ENCODE assay signal across 8 cellular contexts in the genomic region with DNA sequence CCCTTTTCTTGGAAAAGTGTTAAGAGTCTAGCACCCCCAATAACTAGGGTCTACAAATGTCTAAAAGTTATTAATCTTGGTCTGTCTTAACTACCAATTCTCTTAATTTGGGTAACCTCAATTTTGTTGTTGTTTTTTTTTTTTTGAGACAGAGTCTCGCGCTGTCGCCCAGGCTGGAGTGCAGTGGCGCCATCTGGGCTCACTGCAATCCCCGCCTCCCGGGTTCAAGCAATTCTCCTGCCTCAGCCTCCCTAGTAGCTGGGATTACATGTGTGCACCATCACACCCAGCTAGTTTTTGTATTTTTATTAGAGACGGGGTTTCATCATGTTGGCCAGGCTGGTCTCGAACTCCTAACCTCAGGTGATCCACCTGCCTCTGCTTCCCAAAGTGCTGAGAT. TPM values are rescaled to one million over a fixed set of nuclear protein-coding genes. Genes with fewer than 3 reads are reported as not detected.
DNase-seq lines count a peak whose midpoint lies in the region; ATAC-seq and TF ChIP-seq lines count a peak whose summit lies in the region.
"Not testable (repeated sequence)": the region's sequence is repeated elsewhere in the genome, so short reads cannot be mapped to it uniquely, and the experiment has no call there.

No MANE protein-coding gene starts in this region.

- peaks cover 11% of the 10 kb centered on the region for H3K79me2 ChIP-seq in mammary epithelial cell (ENCODE audit: insufficient read depth, low read length)

- CTCF ChIA-PET in CD8-positive, alpha-beta T cell (lab: Charles Lee): interaction anchor here (0.6 to 5.3 kb wide), 6 partner anchors 11 to 1452 kb away, joined by 3 to 77 read pairs (median 4); a partner anchor contains a TSS
- CTCF ChIA-PET in Panc1 (lab: Charles Lee); mammary epithelial cell (lab: Charles Lee; ENCODE audit: low non-redundant PET): not testable (repeated sequence)
- CTCF ChIA-PET in activated CD4-positive, alpha-beta T cell treated with anti-CD3 and anti-CD28 coated beads, Interleukin-2, amount 10 ng/mL, durations not matched to agents 7 days and 5 days (lab: Charles Lee): interaction anchor here (1.4 to 3.4 kb wide), 3 partner anchors 10 to 301 kb away, joined by 3 to 52 read pairs (median 13); a partner anchor contains a TSS
- CTCF ChIA-PET in naive thymus-derived CD4-positive, alpha-beta T cell (lab: Charles Lee): interaction anchor here (0.6 to 5.3 kb wide), 3 partner anchors 9 to 301 kb away, joined by 3 to 37 read pairs (median 4); a partner anchor contains a TSS

- H3K36me3 Mint-ChIP-seq in CD8-positive, alpha-beta T cell; IgD-negative memory B cell; activated CD4-positive, alpha-beta T cell treated with anti-CD3 and anti-CD28 coated beads, Interleukin-2, amount 10 ng/mL, durations not matched to agents 7 days and 5 days (ENCODE audit: low read depth); activated T-helper 2 cell treated with anti-CD3 and anti-CD28 coated beads, Interferon-gamma antibody, Interleukin-2, Interleukin-4, amounts not matched to agents 10 μg/mL and 5 μg/mL and 100 μg/mL, durations not matched to agents 14 hours and 24 hours and 36 hours (ENCODE audit: low read depth); naive thymus-derived CD4-positive, alpha-beta T cell: not testable (repeated sequence)

- intact Hi-C loops in CD8-positive, alpha-beta T cell (cut with DNase I, micrococcal nuclease): loop anchor here in 1 of 2 experiments (2.0 to 10.0 kb wide), 3 partner anchors 66 to 860 kb away; a partner anchor contains a TSS
- intact Hi-C loops in Panc1 (cut with micrococcal nuclease; ENCODE audit: unreplicated experiment) (loop anchor here (5.0 to 10.0 kb wide), 3 partner anchors 280 to 428 kb away; a partner anchor contains a TSS), mammary epithelial cell (cut with micrococcal nuclease) (loop anchor here (5.0 kb wide), 1 partner anchor 430 kb away; no protein-coding TSS in a partner anchor)
- intact Hi-C loops in activated T-helper 2 cell treated with anti-CD3 and anti-CD28 coated beads, Interferon-gamma antibody, Interleukin-2, Interleukin-4, amounts not matched to agents 10 μg/mL and 5 μg/mL and 100 μg/mL, durations not matched to agents 14 hours and 24 hours and 36 hours (cut with micrococcal nuclease): loop anchor here (5.0 to 10.0 kb wide), 2 partner anchors 110 to 218 kb away; a partner anchor contains a TSS
- intact Hi-C loops in naive thymus-derived CD4-positive, alpha-beta T cell (cut with micrococcal nuclease): loop anchor here (2.0 to 10.0 kb wide), 5 partner anchors 218 to 1595 kb away; a partner anchor contains a TSS

- not testable (repeated sequence) for H3K27me3 ChIP-seq in CD8-positive, alpha-beta T cell (ENCODE audit: insufficient read depth, low read length); Panc1 (ENCODE audit: control insufficient read depth, insufficient read depth, low read length); mammary epithelial cell (ENCODE audit: insufficient read depth, low read length); naive thymus-derived CD4-positive, alpha-beta T cell (ENCODE audit: control insufficient read depth in 2 of 2, insufficient read depth in 2 of 2, low read length in 2 of 2)

- not testable (repeated sequence) for BruUV-seq in Panc1 (replicated peaks; lab: Mats Ljungman, UMichigan); mammary epithelial cell (replicated peaks; lab: Mats Ljungman, UMichigan)

- H3K4me3 ChIP-seq in CD8-positive, alpha-beta T cell (ENCODE audit: low read depth, low read length); Panc1 (ENCODE audit: low read depth in 2 of 2, low read length in 2 of 2); mammary epithelial cell (replicated peaks in 1 of 3; ENCODE audit: insufficient read depth in 1 of 3, low read depth in 2 of 3, low read length in 3 of 3); naive thymus-derived CD4-positive, alpha-beta T cell (ENCODE audit: low read length): not testable (repeated sequence)

- 90% methylated on average over 5 of the region's 8 CpGs for WGBS in mammary epithelial cell (ENCODE audit: low coverage, missing lambda C conversion rate)

- DNase-seq in CD8-positive, alpha-beta T cell; Panc1 (ENCODE audit: low read depth, low spot score); activated CD4-positive, alpha-beta T cell treated with anti-CD3 and anti-CD28 coated beads, Interleukin-2, amount 10 ng/mL, durations not matched to agents 7 days and 5 days; activated T-helper 2 cell treated with anti-CD3 and anti-CD28 coated beads, Interferon-gamma antibody, Interleukin-2, Interleukin-4, amounts not matched to agents 10 μg/mL and 5 μg/mL and 100 μg/mL, durations not matched to agents 14 hours and 24 hours and 36 hours (ENCODE audit: low spot score); mammary epithelial cell; naive thymus-derived CD4-positive, alpha-beta T cell; stimulated activated naive CD8-positive, alpha-beta T cell treated with anti-CD3 and anti-CD28 coated beads, Interleukin-15, amount 100 ng/mL, for 72 hours: not testable (repeated sequence)

- H3K4me2 ChIP-seq in mammary epithelial cell (ENCODE audit: insufficient read depth, low read depth, low read length): not testable (repeated sequence)

- not testable (repeated sequence) for H3K9me3 Mint-ChIP-seq in CD8-positive, alpha-beta T cell; IgD-negative memory B cell; activated CD4-positive, alpha-beta T cell treated with anti-CD3 and anti-CD28 coated beads, Interleukin-2, amount 10 ng/mL, durations not matched to agents 7 days and 5 days; activated T-helper 2 cell treated with anti-CD3 and anti-CD28 coated beads, Interferon-gamma antibody, Interleukin-2, Interleukin-4, amounts not matched to agents 10 μg/mL and 5 μg/mL and 100 μg/mL, durations not matched to agents 14 hours and 24 hours and 36 hours; naive thymus-derived CD4-positive, alpha-beta T cell; stimulated activated naive CD8-positive, alpha-beta T cell treated with anti-CD3 and anti-CD28 coated beads, Interleukin-15, amount 100 ng/mL, for 72 hours

- not testable (repeated sequence) for H3K9me3 ChIP-seq in CD8-positive, alpha-beta T cell (ENCODE audit: low read length); Panc1 (ENCODE audit: control insufficient read depth, insufficient read depth, low read depth, low read length); mammary epithelial cell (replicated peaks; ENCODE audit: insufficient read depth, low read length); naive thymus-derived CD4-positive, alpha-beta T cell (ENCODE audit: control insufficient read depth in 2 of 3, low read length in 3 of 3)

- not testable (repeated sequence) for H3K36me3 ChIP-seq in CD8-positive, alpha-beta T cell (ENCODE audit: insufficient read depth, low read length); Panc1 (ENCODE audit: control insufficient read depth, insufficient read depth, low read length); mammary epithelial cell (ENCODE audit: insufficient read depth, low read length); naive thymus-derived CD4-positive, alpha-beta T cell (ENCODE audit: control insufficient read depth in 2 of 3, insufficient read depth in 3 of 3, low read length in 3 of 3)

- dilution Hi-C loops in mammary epithelial cell (cut with HindIII; ENCODE audit: low sequenced_read_pairs): loop anchor here (25.0 kb wide), 1 partner anchor 300 kb away; a partner anchor contains a TSS

- H3K4me1 Mint-ChIP-seq in CD8-positive, alpha-beta T cell (ENCODE audit: low read depth): peaks cover 30% of the 10 kb centered on the region
- H3K4me1 Mint-ChIP-seq in IgD-negative memory B cell: peaks cover 18 to 23% (median 19%) of the 10 kb centered on the region in 3 donors
- peaks cover 35% of the 10 kb centered on the region for H3K4me1 Mint-ChIP-seq in activated CD4-positive, alpha-beta T cell treated with anti-CD3 and anti-CD28 coated beads, Interleukin-2, amount 10 ng/mL, durations not matched to agents 7 days and 5 days
- peaks cover 43% of the 10 kb centered on the region for H3K4me1 Mint-ChIP-seq in activated T-helper 2 cell treated with anti-CD3 and anti-CD28 coated beads, Interferon-gamma antibody, Interleukin-2, Interleukin-4, amounts not matched to agents 10 μg/mL and 5 μg/mL and 100 μg/mL, durations not matched to agents 14 hours and 24 hours and 36 hours (ENCODE audit: low read depth)
- H3K4me1 Mint-ChIP-seq in naive thymus-derived CD4-positive, alpha-beta T cell: peaks cover 5 to 51% (median 23%) of the 10 kb centered on the region in 7 donors
- H3K4me1 Mint-ChIP-seq in stimulated activated naive CD8-positive, alpha-beta T cell treated with anti-CD3 and anti-CD28 coated beads, Interleukin-15, amount 100 ng/mL, for 72 hours: peaks cover 34% of the 10 kb centered on the region

- not testable (repeated sequence) for H3K27ac ChIP-seq in CD8-positive, alpha-beta T cell (ENCODE audit: low read depth, low read length); Panc1 (ENCODE audit: low read length); mammary epithelial cell (ENCODE audit: insufficient read depth, low read depth, low read length); naive thymus-derived CD4-positive, alpha-beta T cell (ENCODE audit: low read depth, low read length)

- POLR2A ChIA-PET in CD8-positive, alpha-beta T cell (lab: Charles Lee): interaction anchor here (1.4 to 3.3 kb wide), 2 partner anchors 9 to 38 kb away, joined by 4 to 25 read pairs; a partner anchor contains a TSS
- POLR2A ChIA-PET in Panc1 (lab: Charles Lee); activated CD4-positive, alpha-beta T cell treated with anti-CD3 and anti-CD28 coated beads, Interleukin-2, amount 10 ng/mL, durations not matched to agents 7 days and 5 days (lab: Charles Lee): not testable (repeated sequence)
- POLR2A ChIA-PET in naive thymus-derived CD4-positive, alpha-beta T cell (lab: Charles Lee): interaction anchor here (0.8 to 2.7 kb wide), 2 partner anchors 38 to 214 kb away, joined by 3 to 31 read pairs; a partner anchor contains a TSS

- not testable (repeated sequence) for H4K20me1 ChIP-seq in mammary epithelial cell (ENCODE audit: insufficient read depth, low read length)

- H3K27ac Mint-ChIP-seq in CD8-positive, alpha-beta T cell: peak overlapping the region; percentile 97
- H3K27ac Mint-ChIP-seq in IgD-negative memory B cell; stimulated activated naive CD8-positive, alpha-beta T cell treated with anti-CD3 and anti-CD28 coated beads, Interleukin-15, amount 100 ng/mL, for 72 hours: not testable (repeated sequence)
- H3K27ac Mint-ChIP-seq in activated CD4-positive, alpha-beta T cell treated with anti-CD3 and anti-CD28 coated beads, Interleukin-2, amount 10 ng/mL, durations not matched to agents 7 days and 5 days: peak overlapping the region; percentile 99
- peak overlapping the region; percentile 98 for H3K27ac Mint-ChIP-seq in activated T-helper 2 cell treated with anti-CD3 and anti-CD28 coated beads, Interferon-gamma antibody, Interleukin-2, Interleukin-4, amounts not matched to agents 10 μg/mL and 5 μg/mL and 100 μg/mL, durations not matched to agents 14 hours and 24 hours and 36 hours
- H3K27ac Mint-ChIP-seq in naive thymus-derived CD4-positive, alpha-beta T cell: peak overlapping the region in 3 of 9 donors; percentile 95 to 99 (median 98)

- peak overlapping the region; percentile 80 for H3K4me3 Mint-ChIP-seq in CD8-positive, alpha-beta T cell
- peak overlapping the region; percentile 79 to 98 (median 90) for H3K4me3 Mint-ChIP-seq in IgD-negative memory B cell
- H3K4me3 Mint-ChIP-seq in activated CD4-positive, alpha-beta T cell treated with anti-CD3 and anti-CD28 coated beads, Interleukin-2, amount 10 ng/mL, durations not matched to agents 7 days and 5 days: peak overlapping the region; percentile 95
- H3K4me3 Mint-ChIP-seq in activated T-helper 2 cell treated with anti-CD3 and anti-CD28 coated beads, Interferon-gamma antibody, Interleukin-2, Interleukin-4, amounts not matched to agents 10 μg/mL and 5 μg/mL and 100 μg/mL, durations not matched to agents 14 hours and 24 hours and 36 hours (ENCODE audit: low read depth): peak overlapping the region; percentile 94
- H3K4me3 Mint-ChIP-seq in naive thymus-derived CD4-positive, alpha-beta T cell: peak overlapping the region in 8 of 10 donors; percentile 14 to 95 (median 89)
- H3K4me3 Mint-ChIP-seq in stimulated activated naive CD8-positive, alpha-beta T cell treated with anti-CD3 and anti-CD28 coated beads, Interleukin-15, amount 100 ng/mL, for 72 hours: peak overlapping the region; percentile 96 to 99

- not testable (repeated sequence) for H3K27me3 Mint-ChIP-seq in CD8-positive, alpha-beta T cell (ENCODE audit: low read depth); IgD-negative memory B cell; activated CD4-positive, alpha-beta T cell treated with anti-CD3 and anti-CD28 coated beads, Interleukin-2, amount 10 ng/mL, durations not matched to agents 7 days and 5 days; activated T-helper 2 cell treated with anti-CD3 and anti-CD28 coated beads, Interferon-gamma antibody, Interleukin-2, Interleukin-4, amounts not matched to agents 10 μg/mL and 5 μg/mL and 100 μg/mL, durations not matched to agents 14 hours and 24 hours and 36 hours (ENCODE audit: low read depth); naive thymus-derived CD4-positive, alpha-beta T cell; stimulated activated naive CD8-positive, alpha-beta T cell treated with anti-CD3 and anti-CD28 coated beads, Interleukin-15, amount 100 ng/mL, for 72 hours

- peak overlapping the region; percentile 93 for H2AFZ ChIP-seq in mammary epithelial cell (ENCODE audit: low read depth, low read length)

- TF ChIP-seq CTCF in CD8-positive, alpha-beta T cell (IDR thresholded peaks at IDR 0.05); mammary epithelial cell (conservative IDR thresholded peaks at IDR 0.05 in 1 of 2, IDR thresholded peaks at IDR 0.05 in 1 of 2; ENCODE audit: extremely low read depth in 1 of 2, insufficient read depth in 1 of 2, low read depth in 1 of 2, low read length in 2 of 2): not testable (repeated sequence)
- peak; percentile 17; the same call in 1 of the 2 replicates for TF ChIP-seq CTCF in Panc1 (IDR thresholded peaks at IDR 0.05)

- in situ Hi-C loops in Panc1 (cut with HindIII; ENCODE audit: low pct_unique_long_range_greater_than_20kb, low sequenced_read_pairs): not testable (repeated sequence)
- in situ Hi-C loops in mammary epithelial cell (cut with MboI; ENCODE audit: low sequenced_read_pairs in 2 of 2): loop anchor here in 1 of 2 donors (10.0 kb wide), 1 partner anchor 298 kb away; a partner anchor contains a TSS

- H3K4me1 ChIP-seq in CD8-positive, alpha-beta T cell (ENCODE audit: insufficient read depth, low read length); Panc1 (ENCODE audit: control insufficient read depth, insufficient read depth, low read length); naive thymus-derived CD4-positive, alpha-beta T cell (ENCODE audit: control insufficient read depth in 2 of 2, insufficient read depth in 2 of 2, low read length in 2 of 2): not testable (repeated sequence)
- peaks cover 11% of the 10 kb centered on the region for H3K4me1 ChIP-seq in mammary epithelial cell (ENCODE audit: insufficient read depth, low read length)

- H3K9ac ChIP-seq in mammary epithelial cell (ENCODE audit: insufficient read depth, low read length): not testable (repeated sequence)

- not testable (repeated sequence) for ATAC-seq in CD8-positive, alpha-beta T cell; Panc1; naive thymus-derived CD4-positive, alpha-beta T cell; stimulated activated naive CD8-positive, alpha-beta T cell treated with anti-CD3 and anti-CD28 coated beads, Interleukin-15, amount 100 ng/mL, for 72 hours

RNA-seq across cellular contexts. Expression of a gene that starts 38.5 kb away (rescaled TPM):
- 100 to 1,000 TPM; 116 to 127 TPM for total RNA-seq in CD8-positive, alpha-beta T cell
- 58.7 TPM for polyA plus RNA-seq in IgD-negative memory B cell
- total RNA-seq in Panc1 (2021; ENCODE audit: unreplicated experiment): 59.4 TPM
- 62.4 TPM for polyA plus RNA-seq in Panc1 (2012; ENCODE audit: insufficient read length)
- 10 to 100 TPM; 37.4 to 38.2 TPM for total RNA-seq in activated CD4-positive, alpha-beta T cell treated with anti-CD3 and anti-CD28 coated beads, Interleukin-2, amount 10 ng/mL, durations not matched to agents 7 days and 5 days
- 65.8 and 67.8 TPM in 2 replicates for total RNA-seq in activated T-helper 2 cell treated with anti-CD3 and anti-CD28 coated beads, Interferon-gamma antibody, Interleukin-2, Interleukin-4, amounts not matched to agents 10 μg/mL and 5 μg/mL and 100 μg/mL, durations not matched to agents 14 hours and 24 hours and 36 hours
- 10 to 100 TPM; 49.0 to 66.8 TPM for total RNA-seq in mammary epithelial cell
- 28.2 TPM for polyA plus RNA-seq in mammary epithelial cell
- polyA minus RNA-seq in mammary epithelial cell: 46.2 TPM
- 100 to 1,000 TPM in 1 of 5 experiments, 10 to 100 TPM in 4; 40.8 to 113 (median 59.4) TPM for total RNA-seq in naive thymus-derived CD4-positive, alpha-beta T cell
- 10 to 100 TPM; 57.8 to 65.9 TPM for polyA plus RNA-seq in naive thymus-derived CD4-positive, alpha-beta T cell

RNA-seq across cellular contexts. Expression of a gene that starts 38.7 kb away (rescaled TPM):
- total RNA-seq in CD8-positive, alpha-beta T cell: 1 to 10 TPM; 2.9 to 5.3 TPM
- polyA plus RNA-seq in IgD-negative memory B cell: 0.15 TPM
- total RNA-seq in Panc1 (2021; ENCODE audit: unreplicated experiment): 3.7 TPM
- 2.5 TPM for polyA plus RNA-seq in Panc1 (2012; ENCODE audit: insufficient read length)
- total RNA-seq in activated CD4-positive, alpha-beta T cell treated with anti-CD3 and anti-CD28 coated beads, Interleukin-2, amount 10 ng/mL, durations not matched to agents 7 days and 5 days: 1 to 10 TPM; 1.5 to 2.2 TPM
- 1.7 and 2.0 TPM in 2 replicates for total RNA-seq in activated T-helper 2 cell treated with anti-CD3 and anti-CD28 coated beads, Interferon-gamma antibody, Interleukin-2, Interleukin-4, amounts not matched to agents 10 μg/mL and 5 μg/mL and 100 μg/mL, durations not matched to agents 14 hours and 24 hours and 36 hours
- 1 to 10 TPM; 1.3 to 4.3 TPM for total RNA-seq in mammary epithelial cell
- 0.56 TPM for polyA plus RNA-seq in mammary epithelial cell
- not detected for polyA minus RNA-seq in mammary epithelial cell
- 1 to 10 TPM; 2.1 to 6.3 (median 3.8) TPM for total RNA-seq in naive thymus-derived CD4-positive, alpha-beta T cell
- polyA plus RNA-seq in naive thymus-derived CD4-positive, alpha-beta T cell: under 1 TPM; 0.44 to 0.45 TPM
